In genomic region chr3:197085137-197085536, GRCh38 we compare ENCODE assay signal across 15 cellular contexts. TPM values are rescaled to one million over a fixed set of nuclear protein-coding genes. Genes with fewer than 3 reads are reported as not detected.
DNase-seq lines count a peak whose midpoint lies in the region; ATAC-seq, FAIRE-seq and TF ChIP-seq lines count a peak whose summit lies in the region.
"Had no signal": no experiment of that assay in that cellular context is flagged by ENCODE, and none has a peak within 500 bp of the region (broad histone marks: within the 10 kb centered on the region; RNA-seq: fewer than 3 reads in every experiment).

No MANE protein-coding gene starts in this region.

- peaks cover 28% of the 10 kb centered on the region for H3K4me1 ChIP-seq in OCI-LY3 (ENCODE audit: low read length)
- H3K4me1 ChIP-seq: BE2C had no signal

- H3K4me3 Mint-ChIP-seq in activated T-cell treated with anti-CD3 and anti-CD28 coated beads, Interleukin-2, amount 50 U/mL, for 72 hours: no peak overlapping the region
- H3K4me3 Mint-ChIP-seq in stimulated activated effector memory CD8-positive, alpha-beta T cell treated with anti-CD3 and anti-CD28 coated beads, Interleukin-12 subunit alpha, Interleukin-12 subunit beta, amount 100 ng/mL, for 72 hours: no peak overlapping the region
- no peak overlapping the region for H3K4me3 Mint-ChIP-seq in immature natural killer cell

- H2AFZ ChIP-seq in OCI-LY3 (ENCODE audit: low read depth, low read length): no peak overlapping the region

- 0 out of 2 replicates have a peak overlapping the region, but pooled peaks have one; percentile 3 for H3K4me2 ChIP-seq in OCI-LY3 (ENCODE audit: low read length)
- H3K4me2 ChIP-seq: A549 had no signal

- H3K4me1 Mint-ChIP-seq in activated T-cell treated with anti-CD3 and anti-CD28 coated beads, Interleukin-2, amount 50 U/mL, for 72 hours (ENCODE audit: low read depth): peaks cover 38% of the 10 kb centered on the region
- H3K4me1 Mint-ChIP-seq in stimulated activated effector memory CD8-positive, alpha-beta T cell treated with anti-CD3 and anti-CD28 coated beads, Interleukin-12 subunit alpha, Interleukin-12 subunit beta, amount 100 ng/mL, for 72 hours: peaks cover 9% of the 10 kb centered on the region
- H3K4me1 Mint-ChIP-seq in immature natural killer cell: no peaks in the 10 kb centered on the region

- H3K9ac ChIP-seq in OCI-LY3 (ENCODE audit: low read length): no peak overlapping the region

- no peaks in the 10 kb centered on the region for H3K27me3 ChIP-seq in OCI-LY3 (ENCODE audit: low read depth, low read length)
- H3K27me3 ChIP-seq: BE2C had no signal

- peaks cover 3% of the 10 kb centered on the region for H3K36me3 ChIP-seq in OCI-LY3 (replicated peaks; ENCODE audit: low read depth, low read length)

- H3K36me3 Mint-ChIP-seq in activated T-cell treated with anti-CD3 and anti-CD28 coated beads, Interleukin-2, amount 50 U/mL, for 72 hours (ENCODE audit: insufficient read depth in 2 of 2): peaks cover 0 to 5% of the 10 kb centered on the region in 2 donors
- H3K36me3 Mint-ChIP-seq in stimulated activated effector memory CD8-positive, alpha-beta T cell treated with anti-CD3 and anti-CD28 coated beads, Interleukin-12 subunit alpha, Interleukin-12 subunit beta, amount 100 ng/mL, for 72 hours: peaks cover 29% of the 10 kb centered on the region
- peaks cover 0 to 17% (median 9%) of the 10 kb centered on the region in 3 donors for H3K36me3 Mint-ChIP-seq in immature natural killer cell

- peak; percentile 4 to 15 for DNase-seq in activated T-cell treated with anti-CD3 and anti-CD28 coated beads, Interleukin-2, amount 50 U/mL, for 72 hours
- DNase-seq in activated T-cell treated with anti-CD3 and anti-CD28 coated beads, Interleukin-2, amount 50 U/mL, for 48 hours: no peak
- DNase-seq in GM19239 (ENCODE audit: insufficient read length, low spot score) (no peak), left ventricle myocardium superior (no peak), immature natural killer cell (no peak)
- no peak for DNase-seq in stimulated activated effector memory CD8-positive, alpha-beta T cell treated with anti-CD3 and anti-CD28 coated beads, Interleukin-12 subunit alpha, Interleukin-12 subunit beta, amount 100 ng/mL, for 72 hours (ENCODE audit: low spot score in 2 of 2)
- DNase-seq: BE2C; CD4-positive, alpha-beta memory T cell; DMS79 had no signal

- peak; percentile 78 to 79 for ATAC-seq in activated T-cell treated with anti-CD3 and anti-CD28 coated beads, Interleukin-2, amount 50 U/mL, for 72 hours (replicated peaks in 1 of 2)
- peak; percentile 74 for ATAC-seq in stimulated activated effector memory CD8-positive, alpha-beta T cell treated with anti-CD3 and anti-CD28 coated beads, Interleukin-12 subunit alpha, Interleukin-12 subunit beta, amount 100 ng/mL, for 72 hours
- no peak for ATAC-seq in left ventricle myocardium superior
- ATAC-seq: A549, GM12878, HCT116 had no signal

- no peak for TF ChIP-seq CTCF in OCI-LY3 (IDR thresholded peaks at IDR 0.05; ENCODE audit: low read depth, low read length)

- intact Hi-C loops in left ventricle myocardium superior (cut with micrococcal nuclease): no loop called here

- H3K27ac Mint-ChIP-seq in activated T-cell treated with anti-CD3 and anti-CD28 coated beads, Interleukin-2, amount 50 U/mL, for 72 hours: no peak overlapping the region
- H3K27ac Mint-ChIP-seq in stimulated activated effector memory CD8-positive, alpha-beta T cell treated with anti-CD3 and anti-CD28 coated beads, Interleukin-12 subunit alpha, Interleukin-12 subunit beta, amount 100 ng/mL, for 72 hours: no peak overlapping the region
- no peak overlapping the region for H3K27ac Mint-ChIP-seq in immature natural killer cell

- H3K27me3 Mint-ChIP-seq in activated T-cell treated with anti-CD3 and anti-CD28 coated beads, Interleukin-2, amount 50 U/mL, for 72 hours (ENCODE audit: low read depth): no peaks in the 10 kb centered on the region
- peaks cover 0 to 6% (median 0%) of the 10 kb centered on the region in 3 donors for H3K27me3 Mint-ChIP-seq in immature natural killer cell (ENCODE audit: low read depth in 3 of 3)
- H3K27me3 Mint-ChIP-seq: CD4-positive, alpha-beta memory T cell had no signal

- no peak overlapping the region for H3K27ac ChIP-seq in OCI-LY3 (ENCODE audit: low read length)
- H3K27ac ChIP-seq: A549, C4-2B, HL-60 had no signal

- FAIRE-seq in GM19239 (lab: Jason Lieb, UNC): peak; percentile 28
- FAIRE-seq: A549, GM12878 had no signal

- H3K9me3 ChIP-seq in OCI-LY3 (ENCODE audit: insufficient read depth, low read length): no peaks in the 10 kb centered on the region
- H3K9me3 ChIP-seq: A549, BE2C had no signal

- no peaks in the 10 kb centered on the region for H3K9me3 Mint-ChIP-seq in activated T-cell treated with anti-CD3 and anti-CD28 coated beads, Interleukin-2, amount 50 U/mL, for 72 hours
- no peaks in the 10 kb centered on the region for H3K9me3 Mint-ChIP-seq in stimulated activated effector memory CD8-positive, alpha-beta T cell treated with anti-CD3 and anti-CD28 coated beads, Interleukin-12 subunit alpha, Interleukin-12 subunit beta, amount 100 ng/mL, for 72 hours
- H3K9me3 Mint-ChIP-seq in immature natural killer cell: no peaks in the 10 kb centered on the region
- H3K9me3 Mint-ChIP-seq: CD4-positive, alpha-beta memory T cell had no signal

- no peak overlapping the region for H3K4me3 ChIP-seq in OCI-LY3 (ENCODE audit: low read length)
- H3K4me3 ChIP-seq: A549, GM12878 had no signal

- no peaks in the 10 kb centered on the region for H4K20me1 ChIP-seq in OCI-LY3 (ENCODE audit: insufficient read depth, low read length)

- H3K79me2 ChIP-seq in OCI-LY3 (ENCODE audit: low read length): no peaks in the 10 kb centered on the region

RNA-seq across cellular contexts. Expression of gene MELTF, which starts 55.5 kb away (rescaled TPM):
- 1 to 10 TPM; 2.9 to 4.9 TPM for total RNA-seq in activated T-cell treated with anti-CD3 and anti-CD28 coated beads, Interleukin-2, amount 50 U/mL, for 72 hours
- 3.6 TPM for total RNA-seq in left ventricle myocardium superior
- polyA plus RNA-seq in immature natural killer cell: 1 to 10 TPM in 2 of 3 donors, not detected in 1; 1.1 to 1.3 TPM

Comparison
In these comparisons a context has a peak if more than half of its experiments do, and no peak if none do; other contexts are left out.
1. DNase-seq: peak in activated T-cell treated with anti-CD3 and anti-CD28 coated beads, Interleukin-2, amount 50 U/mL, for 72 hours (2 of 2); none in activated T-cell treated with anti-CD3 and anti-CD28 coated beads, Interleukin-2, amount 50 U/mL, for 48 hours (0 of 2), GM19239 (single experiment), stimulated activated effector memory CD8-positive, alpha-beta T cell treated with anti-CD3 and anti-CD28 coated beads, Interleukin-12 subunit alpha, Interleukin-12 subunit beta, amount 100 ng/mL, for 72 hours (0 of 2), left ventricle myocardium superior (single experiment) and immature natural killer cell (0 of 3).